ENCODE assay signal across 8 cellular contexts in genomic region chr1:151762941-151763921, GRCh38. TPM values are rescaled to one million over a fixed set of nuclear protein-coding genes. Genes with fewer than 3 reads are reported as not detected.
DNase-seq lines count a peak whose midpoint lies in the region; ATAC-seq and TF ChIP-seq lines count a peak whose summit lies in the region.

TSS of gene MRPL9 (minus strand) at chr1:151763496. CDS start at chr1:151763479, 17 bp downstream.

- POLR2A ChIA-PET in naive thymus-derived CD8-positive, alpha-beta T cell (lab: Charles Lee): interaction anchor here (0.6 to 1.9 kb wide), 13 partner anchors 8 to 502 kb away, joined by 3 to 23 read pairs (median 4); partner anchors contain the start of genes C2CD4D, RIIAD1, TDRKH and THEM4

- H3K27me3 Mint-ChIP-seq in activated T-helper 2 cell treated with anti-CD3 and anti-CD28 coated beads, Interferon-gamma antibody, Interleukin-2, Interleukin-4, amounts not matched to agents 10 μg/mL and 5 μg/mL and 100 μg/mL, durations not matched to agents 14 hours and 24 hours and 36 hours (ENCODE audit: low read depth): no peaks in the 10 kb centered on the region
- no peaks in the 10 kb centered on the region for H3K27me3 Mint-ChIP-seq in naive thymus-derived CD8-positive, alpha-beta T cell
- H3K27me3 Mint-ChIP-seq in stimulated activated naive B cell treated with anti-CD40 and anti-IgM and Interleukin-4, amounts not matched to agents 10 μg/mL and 1 μg/mL and 100 μg/mL, for 72 hours: peaks cover 0 to 3% of the 10 kb centered on the region in 2 donors

- peak within 1 kb of the TSS; percentile 95 for H3K27ac Mint-ChIP-seq in activated T-helper 2 cell treated with anti-CD3 and anti-CD28 coated beads, Interferon-gamma antibody, Interleukin-2, Interleukin-4, amounts not matched to agents 10 μg/mL and 5 μg/mL and 100 μg/mL, durations not matched to agents 14 hours and 24 hours and 36 hours
- H3K27ac Mint-ChIP-seq in naive thymus-derived CD8-positive, alpha-beta T cell: peak within 1 kb of the TSS; percentile 94 to 99 (median 96)
- H3K27ac Mint-ChIP-seq in stimulated activated naive B cell treated with anti-CD40 and anti-IgM and Interleukin-4, amounts not matched to agents 10 μg/mL and 1 μg/mL and 100 μg/mL, for 72 hours: peak within 1 kb of the TSS; percentile 98

- peaks cover 37% of the 10 kb centered on the region for H3K36me3 Mint-ChIP-seq in activated T-helper 2 cell treated with anti-CD3 and anti-CD28 coated beads, Interferon-gamma antibody, Interleukin-2, Interleukin-4, amounts not matched to agents 10 μg/mL and 5 μg/mL and 100 μg/mL, durations not matched to agents 14 hours and 24 hours and 36 hours (ENCODE audit: low read depth)
- peaks cover 0 to 42% (median 12%) of the 10 kb centered on the region in 3 donors for H3K36me3 Mint-ChIP-seq in naive thymus-derived CD8-positive, alpha-beta T cell
- peaks cover 24 to 27% of the 10 kb centered on the region in 2 donors for H3K36me3 Mint-ChIP-seq in stimulated activated naive B cell treated with anti-CD40 and anti-IgM and Interleukin-4, amounts not matched to agents 10 μg/mL and 1 μg/mL and 100 μg/mL, for 72 hours

- intact Hi-C loops in activated T-helper 2 cell treated with anti-CD3 and anti-CD28 coated beads, Interferon-gamma antibody, Interleukin-2, Interleukin-4, amounts not matched to agents 10 μg/mL and 5 μg/mL and 100 μg/mL, durations not matched to agents 14 hours and 24 hours and 36 hours (cut with micrococcal nuclease): loop anchor here (1.0 to 2.0 kb wide), 2 partner anchors 27 to 74 kb away; partner anchors contain the start of gene TDRKH

- H3K9me3 Mint-ChIP-seq in activated T-helper 2 cell treated with anti-CD3 and anti-CD28 coated beads, Interferon-gamma antibody, Interleukin-2, Interleukin-4, amounts not matched to agents 10 μg/mL and 5 μg/mL and 100 μg/mL, durations not matched to agents 14 hours and 24 hours and 36 hours: no peaks in the 10 kb centered on the region
- H3K9me3 Mint-ChIP-seq in naive thymus-derived CD8-positive, alpha-beta T cell: no peaks in the 10 kb centered on the region
- no peaks in the 10 kb centered on the region for H3K9me3 Mint-ChIP-seq in stimulated activated naive B cell treated with anti-CD40 and anti-IgM and Interleukin-4, amounts not matched to agents 10 μg/mL and 1 μg/mL and 100 μg/mL, for 72 hours

- peak; percentile 66 for DNase-seq in DMS79 (lab: John Stamatoyannopoulos, UW)
- peak; percentile 80 for DNase-seq in LHCN-M2 (ENCODE audit: low read depth)
- DNase-seq in activated T-helper 2 cell treated with anti-CD3 and anti-CD28 coated beads, Interferon-gamma antibody, Interleukin-2, Interleukin-4, amounts not matched to agents 10 μg/mL and 5 μg/mL and 100 μg/mL, durations not matched to agents 14 hours and 24 hours and 36 hours (ENCODE audit: low spot score): peak; percentile 83
- DNase-seq in fibroblast of peridontal ligament (ENCODE audit: extremely low read depth): peak; percentile 66
- peak; percentile 68 to 89 (median 82) for DNase-seq in naive thymus-derived CD8-positive, alpha-beta T cell
- DNase-seq in stimulated activated naive B cell treated with anti-CD40 and anti-IgM and Interleukin-4, amounts not matched to agents 10 μg/mL and 1 μg/mL and 100 μg/mL, for 72 hours: peak; percentile 87

- TF ChIP-seq POLR2A in Raji (IDR thresholded peaks at IDR 0.05; ENCODE audit: insufficient read depth, low read depth, low read length): peak; percentile 70

- H3K4me1 Mint-ChIP-seq in activated T-helper 2 cell treated with anti-CD3 and anti-CD28 coated beads, Interferon-gamma antibody, Interleukin-2, Interleukin-4, amounts not matched to agents 10 μg/mL and 5 μg/mL and 100 μg/mL, durations not matched to agents 14 hours and 24 hours and 36 hours (ENCODE audit: low read depth): peaks cover 27% of the 10 kb centered on the region
- H3K4me1 Mint-ChIP-seq in naive thymus-derived CD8-positive, alpha-beta T cell: peaks cover 7 to 24% (median 21%) of the 10 kb centered on the region in 4 donors
- peaks cover 8 to 30% of the 10 kb centered on the region in 2 donors for H3K4me1 Mint-ChIP-seq in stimulated activated naive B cell treated with anti-CD40 and anti-IgM and Interleukin-4, amounts not matched to agents 10 μg/mL and 1 μg/mL and 100 μg/mL, for 72 hours

- peak; percentile 89 for ATAC-seq in GM21786 (IDR thresholded peaks at IDR 0.05; ENCODE audit: unreplicated experiment)
- ATAC-seq in naive thymus-derived CD8-positive, alpha-beta T cell: peak; percentile 98 to 99
- ATAC-seq in stimulated activated naive B cell treated with anti-CD40 and anti-IgM and Interleukin-4, amounts not matched to agents 10 μg/mL and 1 μg/mL and 100 μg/mL, for 72 hours (replicated peaks): peak; percentile 99 to 100

- H3K4me3 Mint-ChIP-seq in activated T-helper 2 cell treated with anti-CD3 and anti-CD28 coated beads, Interferon-gamma antibody, Interleukin-2, Interleukin-4, amounts not matched to agents 10 μg/mL and 5 μg/mL and 100 μg/mL, durations not matched to agents 14 hours and 24 hours and 36 hours (ENCODE audit: low read depth): peak within 1 kb of the TSS; percentile 90
- H3K4me3 Mint-ChIP-seq in naive thymus-derived CD8-positive, alpha-beta T cell: peak within 1 kb of the TSS; percentile 89 to 97 (median 94)
- H3K4me3 Mint-ChIP-seq in stimulated activated naive B cell treated with anti-CD40 and anti-IgM and Interleukin-4, amounts not matched to agents 10 μg/mL and 1 μg/mL and 100 μg/mL, for 72 hours: peak within 1 kb of the TSS; percentile 96 to 99

RNA-seq across cellular contexts. Expression of gene MRPL9, which starts in this region (rescaled TPM):
- total RNA-seq in LHCN-M2 (2014; rRNA removed): 83.4 and 117 TPM in 2 replicates
- polyA plus RNA-seq in LHCN-M2 (2012): 97.8 TPM
- total RNA-seq in activated T-helper 2 cell treated with anti-CD3 and anti-CD28 coated beads, Interferon-gamma antibody, Interleukin-2, Interleukin-4, amounts not matched to agents 10 μg/mL and 5 μg/mL and 100 μg/mL, durations not matched to agents 14 hours and 24 hours and 36 hours: 141 and 159 TPM in 2 replicates
- total RNA-seq in naive thymus-derived CD8-positive, alpha-beta T cell: 100 to 1,000 TPM in 1 of 2 experiments, 10 to 100 TPM in 1; 97.9 to 110 TPM
- 100 to 1,000 TPM; 125 to 137 (median 127) TPM for polyA plus RNA-seq in naive thymus-derived CD8-positive, alpha-beta T cell

Comparison
In these comparisons a context has a peak if more than half of its experiments do, and no peak if none do; other contexts are left out.
1. Peak in every context shown above with its lines: DNase-seq and ATAC-seq.